In the genomic region with DNA sequence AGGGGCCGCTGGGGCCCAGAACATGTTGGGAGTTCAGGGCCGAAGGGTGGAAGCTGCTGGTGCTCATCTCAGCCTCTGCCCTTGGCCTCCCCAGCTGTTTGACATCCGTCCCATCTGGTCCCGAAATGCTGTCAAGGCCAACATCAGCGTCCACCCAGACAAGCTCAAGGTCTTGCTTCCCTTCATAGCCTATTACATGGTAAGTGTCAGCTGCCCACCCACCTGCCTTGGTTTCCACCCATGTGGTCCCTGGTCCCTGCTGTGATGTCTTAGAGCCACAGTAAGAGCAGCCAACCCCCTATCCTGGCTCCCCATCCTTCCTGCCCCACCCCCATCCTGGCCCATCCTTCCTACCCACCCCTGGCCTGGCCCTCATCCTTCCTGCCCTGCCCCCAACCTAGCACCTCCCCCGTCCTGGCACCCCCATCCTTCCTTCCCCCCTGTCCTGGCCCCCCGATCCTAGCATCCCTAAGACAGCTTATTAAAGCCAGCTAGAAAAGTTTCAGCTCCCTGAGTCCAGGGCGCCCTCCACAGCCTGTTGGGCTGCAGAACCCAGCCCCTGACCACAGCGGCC, we compare ENCODE assay signal across 19 cellular contexts. TPM values are rescaled to one million over a fixed set of nuclear protein-coding genes. Genes with fewer than 3 reads are reported as not detected.
DNase-seq lines count a peak whose midpoint lies in the region; ATAC-seq, FAIRE-seq and TF ChIP-seq lines count a peak whose summit lies in the region.
"Had no signal": no experiment of that assay in that cellular context is flagged by ENCODE, and none has a peak within 500 bp of the region (broad histone marks: within the 10 kb centered on the region; RNA-seq: fewer than 3 reads in every experiment).

No MANE protein-coding gene starts in this region.

- H3K27ac ChIP-seq in SJCRH30, result peak overlapping the region; percentile 94
- no peak overlapping the region for H3K27ac ChIP-seq in lower lobe of right lung
- H3K27ac ChIP-seq in pancreas, result peak overlapping the region in 3 of 4 donors; percentile 65 to 73 (median 71)
- H3K27ac ChIP-seq: BLaER1 treated with 17β-estradiol and CSF1 and Interleukin-3, amounts not matched to agents 10 nM and 100 nM had no signal

- H3K4me3 ChIP-seq in H7 (ENCODE audit: insufficient read depth, low read depth, low read length) (no peak overlapping the region), SJCRH30 (no peak overlapping the region), lower lobe of right lung (no peak overlapping the region), pancreas (no peak overlapping the region)
- H3K4me3 ChIP-seq: BLaER1 treated with 17β-estradiol and CSF1 and Interleukin-3, amounts not matched to agents 10 nM and 100 nM had no signal

- DNase-seq in H7, result peak; percentile 44
- DNase-seq in SJCRH30, result no peak
- DNase-seq in lower lobe of right lung, result peak; percentile 34
- peak in 1 of 6 donors; percentile 29 for DNase-seq in pancreas
- no peak for DNase-seq in RPMI8226
- DNase-seq in AML-193 (lab: John Stamatoyannopoulos, UW), result no peak
- DNase-seq in Kasumi-1 (lab: John Stamatoyannopoulos, UW), result no peak
- no peak for DNase-seq in DMS153 treated with DMSO at 0.1 percent for 48 hours (lab: John Stamatoyannopoulos, UW; ENCODE audit: unreplicated experiment)
- DNase-seq: 8988T; CD8-positive, alpha-beta memory T cell; COR-L47; DMS 273 treated with DMSO at 0.1 percent for 48 hours; GOT3; H9 had no signal

- 63 to 70% methylated on average over 9 of the region's 9 CpGs for WGBS in pancreas, 2 donors

- no peak for FAIRE-seq in pancreas (lab: Jason Lieb, UNC)
- FAIRE-seq: G401.6, GM12891, HTR-8/SVneo had no signal

- H3K27me3 ChIP-seq in H7 (ENCODE audit: control insufficient read depth, insufficient read depth, low read length), result no peaks in the 10 kb centered on the region
- no peaks in the 10 kb centered on the region for H3K27me3 ChIP-seq in SJCRH30
- H3K27me3 ChIP-seq in lower lobe of right lung (ENCODE audit: low read depth), result no peaks in the 10 kb centered on the region
- no peaks in the 10 kb centered on the region for H3K27me3 ChIP-seq in pancreas
- H3K27me3 ChIP-seq: BLaER1 treated with 17β-estradiol and CSF1 and Interleukin-3, amounts not matched to agents 10 nM and 100 nM had no signal

- H3K4me1 ChIP-seq in SJCRH30 (peaks cover 59% of the 10 kb centered on the region), lower lobe of right lung (no peaks in the 10 kb centered on the region), pancreas (peaks cover 18 to 59% (median 36%) of the 10 kb centered on the region in 3 donors)

- no peaks in the 10 kb centered on the region for H3K9me3 ChIP-seq in SJCRH30 (replicated peaks)
- no peaks in the 10 kb centered on the region for H3K9me3 ChIP-seq in lower lobe of right lung
- H3K9me3 ChIP-seq in pancreas, result no peaks in the 10 kb centered on the region
- H3K9me3 ChIP-seq: BLaER1 treated with 17β-estradiol and CSF1 and Interleukin-3, amounts not matched to agents 10 nM and 100 nM had no signal

- peaks cover 36% of the 10 kb centered on the region for H3K36me3 ChIP-seq in H7 (replicated peaks; ENCODE audit: control insufficient read depth, insufficient read depth, low read length)
- H3K36me3 ChIP-seq in SJCRH30, result peaks cover 50% of the 10 kb centered on the region
- peaks cover 99% of the 10 kb centered on the region for H3K36me3 ChIP-seq in lower lobe of right lung
- peaks cover 0 to 22% (median 5%) of the 10 kb centered on the region in 3 donors for H3K36me3 ChIP-seq in pancreas

- intact Hi-C loops in lower lobe of right lung (cut with DNase I), result no loop called here
- intact Hi-C loops in pancreas (cut with DNase I), result no loop called here

- ATAC-seq in lower lobe of right lung (no peak), pancreas (no peak)

- TF ChIP-seq CTCF in lower lobe of right lung (IDR thresholded peaks at IDR 0.05), result no peak
- TF ChIP-seq CTCF in pancreas (IDR thresholded peaks at IDR 0.05), result no peak

RNA-seq across cellular contexts. Expression of gene CEL, which starts 9.7 kb away (rescaled TPM):
- total RNA-seq in H7 (2014; rRNA removed; shearing (Covaris generic)), result 0.87 and 1.7 TPM in 2 replicates
- total RNA-seq in SJCRH30 (2014; rRNA removed; shearing (Covaris generic)), result 0.53 and 0.71 TPM in 2 replicates
- total RNA-seq in lower lobe of right lung (1.4 TPM), pancreas (over 10,000 TPM; 11,290 to 24,413 (median 19,239) TPM)
- 1,000 to 10,000 TPM; 2,560 to 4,565 TPM for polyA plus RNA-seq in pancreas
- polyA plus RNA-seq: CD8-positive, alpha-beta memory T cell; IgD-negative memory B cell had no signal

RNA-seq across cellular contexts. Expression of gene GTF3C5, which starts 21.3 kb away (rescaled TPM):
- total RNA-seq in H7 (2014; rRNA removed; shearing (Covaris generic)), result 131 and 133 TPM in 2 replicates
- total RNA-seq in SJCRH30 (2014; rRNA removed; shearing (Covaris generic)), result 87.6 and 89.5 TPM in 2 replicates
- total RNA-seq in lower lobe of right lung (44.8 TPM), pancreas (10 to 100 TPM; 17.4 to 33.0 (median 23.2) TPM)
- polyA plus RNA-seq in pancreas, result 10 to 100 TPM; 67.2 to 68.5 TPM

Comparison
In these comparisons a context has a peak if more than half of its experiments do, and no peak if none do; other contexts are left out.
1. DNase-seq: peak in H7 (single experiment) and lower lobe of right lung (single experiment); none in SJCRH30 (0 of 2), RPMI8226 (single experiment), AML-193 (0 of 2), Kasumi-1 (0 of 2) and DMS153 treated with DMSO at 0.1 percent for 48 hours (single experiment).
2. RNA of gene CEL, which starts 9.7 kb away (total RNA-seq): 11,290 to 24,413 TPM in pancreas; 1.4 TPM in lower lobe of right lung (single experiment), 0.87 to 1.7 TPM in H7 and 0.53 to 0.71 TPM in SJCRH30; every median in the first group is over 1,000 times any median in the second.